Comparison of ENCODE assay signal across 8 cellular contexts in genomic region chr9:124660341-124660801, GRCh38.
DNase-seq lines count a peak whose midpoint lies in the region; ATAC-seq and TF ChIP-seq lines count a peak whose summit lies in the region.

No MANE protein-coding gene starts in this region.

- H3K18ac ChIP-seq in neuronal stem cell (ENCODE audit: low read length): no peak overlapping the region

- H3K79me1 ChIP-seq in neuronal stem cell (ENCODE audit: low read depth, low read length): no peaks in the 10 kb centered on the region

- no peak overlapping the region for H2AK5ac ChIP-seq in neuronal stem cell (ENCODE audit: low read depth, low read length)

- no peak overlapping the region for H2BK15ac ChIP-seq in neuronal stem cell (ENCODE audit: low read length)

- peak overlapping the region; percentile 91 for H3K4me3 Mint-ChIP-seq in T-helper 2 cell treated with Interferon-gamma antibody and Interleukin-4, amounts not matched to agents 5 μg/mL and 100 μg/mL, for 36 hours

- no peak overlapping the region for H2BK5ac ChIP-seq in neuronal stem cell (ENCODE audit: low read length)

- no peak overlapping the region for H2AFZ ChIP-seq in neuronal stem cell (ENCODE audit: low read length)

- WGBS in neuronal stem cell (ENCODE audit: extremely low coverage in 2 of 2, insufficient read length in 2 of 2, insufficient replicate concordance in 1 of 2), 2 donors: no CpG with 5 or more reads among the region's 11 CpGs

- no peak overlapping the region for H2BK12ac ChIP-seq in neuronal stem cell (ENCODE audit: low read length)

- H4K91ac ChIP-seq in neuronal stem cell (ENCODE audit: low read depth, low read length, poor library complexity): no peak overlapping the region

- peaks cover 0 to 6% of the 10 kb centered on the region in 2 donors for H3K9me3 ChIP-seq in neuronal stem cell (replicated peaks in 1 of 2; ENCODE audit: control insufficient read depth in 2 of 2, insufficient read depth in 1 of 2, low read depth in 1 of 2, low read length in 2 of 2)

- DNase-seq in T-helper 2 cell treated with Interferon-gamma antibody and Interleukin-4, amounts not matched to agents 5 μg/mL and 100 μg/mL, for 36 hours (ENCODE audit: low spot score): peak; percentile 12
- DNase-seq in T-helper 2 cell: no peak
- DNase-seq in NCI-H1048 (lab: John Stamatoyannopoulos, UW): peak; percentile 68
- DNase-seq in fibroblast of mammary gland (ENCODE audit: low read depth): peak; percentile 48
- DNase-seq in neuronal stem cell (ENCODE audit: low spot score): peak; percentile 79

- TF ChIP-seq CTCF in WI38 (IDR thresholded peaks at IDR 0.05; ENCODE audit: low read depth, low read length): no peak
- TF ChIP-seq CTCF in fibroblast of mammary gland (conservative IDR thresholded peaks at IDR 0.05; ENCODE audit: control insufficient read depth, insufficient read depth, low read depth, low read length): no peak

- ATAC-seq in HG03378 (IDR thresholded peaks at IDR 0.05; ENCODE audit: unreplicated experiment): no peak
- no peak for ATAC-seq in GM19467 (IDR thresholded peaks at IDR 0.05; ENCODE audit: unreplicated experiment)

- H3K23ac ChIP-seq in neuronal stem cell (ENCODE audit: low read depth, low read length, poor library complexity): no peak overlapping the region

- H3K14ac ChIP-seq in neuronal stem cell (ENCODE audit: low read length): no peak overlapping the region

- peaks cover 35% of the 10 kb centered on the region for H3K4me1 Mint-ChIP-seq in T-helper 2 cell treated with Interferon-gamma antibody and Interleukin-4, amounts not matched to agents 5 μg/mL and 100 μg/mL, for 36 hours (ENCODE audit: low read depth)

- H3K36me3 ChIP-seq in neuronal stem cell (replicated peaks in 1 of 2; ENCODE audit: control insufficient read depth in 2 of 2, insufficient read depth in 2 of 2, low read length in 2 of 2): peaks cover 0 to 42% of the 10 kb centered on the region in 2 donors

- no peaks in the 10 kb centered on the region for H3K27me3 ChIP-seq in neuronal stem cell (ENCODE audit: control insufficient read depth in 3 of 3, insufficient read depth in 3 of 3, low read depth in 1 of 3, low read length in 3 of 3)

- H3K4me2 ChIP-seq in neuronal stem cell (ENCODE audit: insufficient read depth, low read length, poor library complexity, severe bottlenecking): no peak overlapping the region

- H3K9me3 Mint-ChIP-seq in T-helper 2 cell treated with Interferon-gamma antibody and Interleukin-4, amounts not matched to agents 5 μg/mL and 100 μg/mL, for 36 hours: no peaks in the 10 kb centered on the region

- no peaks in the 10 kb centered on the region for H3K36me3 Mint-ChIP-seq in T-helper 2 cell treated with Interferon-gamma antibody and Interleukin-4, amounts not matched to agents 5 μg/mL and 100 μg/mL, for 36 hours (ENCODE audit: low read depth)

- peaks cover 5% of the 10 kb centered on the region for H3K27me3 Mint-ChIP-seq in T-helper 2 cell treated with Interferon-gamma antibody and Interleukin-4, amounts not matched to agents 5 μg/mL and 100 μg/mL, for 36 hours (ENCODE audit: low read depth)

- peak overlapping the region; percentile 45 for H3K27ac ChIP-seq in neuronal stem cell (replicated peaks; ENCODE audit: low read length)

- peak overlapping the region; percentile 37 for H3K27ac Mint-ChIP-seq in T-helper 2 cell treated with Interferon-gamma antibody and Interleukin-4, amounts not matched to agents 5 μg/mL and 100 μg/mL, for 36 hours

- H4K8ac ChIP-seq in neuronal stem cell (ENCODE audit: low read depth, low read length): no peak overlapping the region

- peaks cover 10 to 23% of the 10 kb centered on the region in 2 donors for H3K4me1 ChIP-seq in neuronal stem cell (ENCODE audit: control insufficient read depth in 2 of 2, insufficient read depth in 1 of 2, low read depth in 1 of 2, low read length in 2 of 2)

- H3K4me3 ChIP-seq in WI38 (ENCODE audit: low read depth, low read length): peak overlapping the region; percentile 75
- peak overlapping the region; percentile 73 for H3K4me3 ChIP-seq in fibroblast of mammary gland (ENCODE audit: control insufficient read depth, low read depth, low read length)
- H3K4me3 ChIP-seq in neuronal stem cell (ENCODE audit: low read length in 2 of 2): peak overlapping the region in 1 of 2 donors; percentile 58

- no peak overlapping the region for H2BK120ac ChIP-seq in neuronal stem cell (ENCODE audit: low read depth, low read length)

- no peak overlapping the region for H3K9ac ChIP-seq in neuronal stem cell (ENCODE audit: low read depth, low read length, poor library complexity)

- no peak overlapping the region for H3K4ac ChIP-seq in neuronal stem cell (ENCODE audit: low read length)

Comparison
In these comparisons a context has a peak if more than half of its experiments do, and no peak if none do; other contexts are left out.
1. DNase-seq: peak in T-helper 2 cell treated with Interferon-gamma antibody and Interleukin-4, amounts not matched to agents 5 μg/mL and 100 μg/mL, for 36 hours (single experiment), NCI-H1048 (single experiment), fibroblast of mammary gland (single experiment) and neuronal stem cell (single experiment); none in T-helper 2 cell (0 of 5).